In genomic region chr7:57363321-57363720, GRCh38 we compare ENCODE assay signal across 5 cellular contexts.
"Had no signal": no experiment of that assay in that cellular context is flagged by ENCODE, and none has a peak within 500 bp of the region (broad histone marks: within the 10 kb centered on the region; RNA-seq: fewer than 3 reads in every experiment).

No MANE protein-coding gene starts in this region.

- ATAC-seq: HepG2, K562 had no signal

- DNase-seq: IMR-90, KBM-7 had no signal

- H3K4me3 ChIP-seq: K562 had no signal

- H3K27ac ChIP-seq: HL-60 had no signal
